ENCODE assay signal across 8 cellular contexts in genomic region chr9:36191290-36191645, GRCh38. TPM values are rescaled to one million over a fixed set of nuclear protein-coding genes. Genes with fewer than 3 reads are reported as not detected.
DNase-seq lines count a peak whose midpoint lies in the region; ATAC-seq lines count a peak whose summit lies in the region.

No MANE protein-coding gene starts in this region.

- POLR2A ChIA-PET in activated CD4-positive, alpha-beta T cell treated with anti-CD3 and anti-CD28 coated beads, Interleukin-2, amount 10 ng/mL, durations not matched to agents 7 days and 5 days (lab: Charles Lee), result interaction anchor here (1.0 kb wide), 1 partner anchor 377 kb away, joined by 3 read pairs; no protein-coding TSS in a partner anchor
- POLR2A ChIA-PET in naive thymus-derived CD4-positive, alpha-beta T cell (lab: Charles Lee), result interaction anchor here (0.5 to 5.7 kb wide), 8 partner anchors 8 to 300 kb away, joined by 3 to 30 read pairs (median 4); partner anchors contain the start of gene GNE

- intact Hi-C loops in naive thymus-derived CD4-positive, alpha-beta T cell (cut with micrococcal nuclease), result loop anchor here (2.0 to 10.0 kb wide), 9 partner anchors 46 to 1814 kb away; partner anchors contain the start of genes ATOSB (in 1 of the 2), FAM221B (in 1 of the 2), MELK (in 1 of the 2) and MYORG (in 1 of the 2)

- peak; percentile 12 for ATAC-seq in naive thymus-derived CD4-positive, alpha-beta T cell
- no peak for ATAC-seq in HG02938 (IDR thresholded peaks at IDR 0.05; ENCODE audit: unreplicated experiment)

- CTCF ChIA-PET in activated CD4-positive, alpha-beta T cell treated with anti-CD3 and anti-CD28 coated beads, Interleukin-2, amount 10 ng/mL, durations not matched to agents 7 days and 5 days (lab: Charles Lee), result interaction anchor here (0.6 to 3.0 kb wide), 17 partner anchors 8 to 411 kb away, joined by 3 to 24 read pairs (median 5); partner anchors contain the start of gene CCIN
- CTCF ChIA-PET in naive thymus-derived CD4-positive, alpha-beta T cell (lab: Charles Lee), result interaction anchor here (0.5 to 2.6 kb wide), 9 partner anchors 9 to 1483 kb away, joined by 3 to 25 read pairs (median 4); no protein-coding TSS in a partner anchor

- H3K36me3 Mint-ChIP-seq in activated CD4-positive, alpha-beta T cell treated with anti-CD3 and anti-CD28 coated beads, Interleukin-2, amount 10 ng/mL, durations not matched to agents 7 days and 5 days (ENCODE audit: low read depth), result peaks cover 28% of the 10 kb centered on the region
- peaks cover 0 to 18% (median 12%) of the 10 kb centered on the region in 5 donors for H3K36me3 Mint-ChIP-seq in naive thymus-derived CD4-positive, alpha-beta T cell

- no peaks in the 10 kb centered on the region for H3K9me3 Mint-ChIP-seq in activated CD4-positive, alpha-beta T cell treated with anti-CD3 and anti-CD28 coated beads, Interleukin-2, amount 10 ng/mL, durations not matched to agents 7 days and 5 days
- no peaks in the 10 kb centered on the region for H3K9me3 Mint-ChIP-seq in naive thymus-derived CD4-positive, alpha-beta T cell

- peak overlapping the region; percentile 93 for H3K27ac Mint-ChIP-seq in activated CD4-positive, alpha-beta T cell treated with anti-CD3 and anti-CD28 coated beads, Interleukin-2, amount 10 ng/mL, durations not matched to agents 7 days and 5 days
- peak overlapping the region; percentile 80 to 97 (median 91) for H3K27ac Mint-ChIP-seq in naive thymus-derived CD4-positive, alpha-beta T cell

- H3K27me3 Mint-ChIP-seq in activated CD4-positive, alpha-beta T cell treated with anti-CD3 and anti-CD28 coated beads, Interleukin-2, amount 10 ng/mL, durations not matched to agents 7 days and 5 days, result peaks cover 8% of the 10 kb centered on the region
- no peaks in the 10 kb centered on the region for H3K27me3 Mint-ChIP-seq in naive thymus-derived CD4-positive, alpha-beta T cell

- H3K27ac ChIP-seq in HUES64 (ENCODE audit: low read depth, low read length) (peak overlapping the region; percentile 78), subcutaneous abdominal adipose tissue (ENCODE audit: low read depth, low read length) (peak overlapping the region; percentile 93)
- H3K27ac ChIP-seq in naive thymus-derived CD4-positive, alpha-beta T cell (ENCODE audit: low read depth, low read length), result peak overlapping the region; percentile 91

- H3K4me3 ChIP-seq in HUES64 (ENCODE audit: low read length), result peak overlapping the region; percentile 93
- peak overlapping the region; percentile 89 for H3K4me3 ChIP-seq in endocrine pancreas (ENCODE audit: control insufficient read depth, insufficient read depth, low read length)
- H3K4me3 ChIP-seq in naive thymus-derived CD4-positive, alpha-beta T cell (ENCODE audit: low read length), result peak overlapping the region; percentile 98
- peak overlapping the region; percentile 81 to 95 (median 95) for H3K4me3 ChIP-seq in subcutaneous abdominal adipose tissue (ENCODE audit: low read depth in 1 of 5, low read length in 5 of 5)

- peaks cover 55% of the 10 kb centered on the region for H3K4me1 Mint-ChIP-seq in activated CD4-positive, alpha-beta T cell treated with anti-CD3 and anti-CD28 coated beads, Interleukin-2, amount 10 ng/mL, durations not matched to agents 7 days and 5 days
- H3K4me1 Mint-ChIP-seq in naive thymus-derived CD4-positive, alpha-beta T cell, result peaks cover 43 to 58% (median 49%) of the 10 kb centered on the region in 7 donors

- no peaks in the 10 kb centered on the region for H3K9me3 ChIP-seq in HUES64 (ENCODE audit: insufficient read depth, low read depth, low read length)
- no peaks in the 10 kb centered on the region for H3K9me3 ChIP-seq in endocrine pancreas (ENCODE audit: control insufficient read depth, low read length)
- H3K9me3 ChIP-seq in naive thymus-derived CD4-positive, alpha-beta T cell (ENCODE audit: control insufficient read depth in 2 of 3, low read length in 3 of 3), result no peaks in the 10 kb centered on the region
- no peaks in the 10 kb centered on the region for H3K9me3 ChIP-seq in subcutaneous abdominal adipose tissue (ENCODE audit: control insufficient read depth in 5 of 5, low read length in 5 of 5)

- peak overlapping the region; percentile 88 for H3K9ac ChIP-seq in HUES64 (ENCODE audit: low read depth, low read length)
- peak overlapping the region; percentile 95 for H3K9ac ChIP-seq in endocrine pancreas (ENCODE audit: control insufficient read depth, insufficient read depth, low read length)
- H3K9ac ChIP-seq in subcutaneous abdominal adipose tissue (ENCODE audit: low read length in 5 of 5), result peak overlapping the region; percentile 85 to 98 (median 94)

- H3K4me1 ChIP-seq in HUES64 (ENCODE audit: insufficient read depth, low read length), result peaks cover 18% of the 10 kb centered on the region; the same call in 1 of the 2 replicates
- peaks cover 12% of the 10 kb centered on the region for H3K4me1 ChIP-seq in endocrine pancreas (ENCODE audit: control insufficient read depth, insufficient read depth, low read length)
- H3K4me1 ChIP-seq in naive thymus-derived CD4-positive, alpha-beta T cell (ENCODE audit: control insufficient read depth in 2 of 2, insufficient read depth in 2 of 2, low read length in 2 of 2), result peaks cover 25 to 35% of the 10 kb centered on the region in 2 donors
- peaks cover 12 to 48% (median 42%) of the 10 kb centered on the region in 5 donors for H3K4me1 ChIP-seq in subcutaneous abdominal adipose tissue (ENCODE audit: control insufficient read depth in 5 of 5, insufficient read depth in 5 of 5, low read length in 5 of 5)

- H3K36me3 ChIP-seq in HUES64 (ENCODE audit: insufficient read depth, low read length) (peaks cover 21% of the 10 kb centered on the region), endocrine pancreas (ENCODE audit: control insufficient read depth, insufficient read depth, low read length) (no peaks in the 10 kb centered on the region), subcutaneous abdominal adipose tissue (ENCODE audit: control insufficient read depth in 5 of 5, insufficient read depth in 5 of 5, low read length in 5 of 5) (peaks cover 0 to 5% (median 0%) of the 10 kb centered on the region in 5 donors)
- peaks cover 0 to 12% (median 0%) of the 10 kb centered on the region in 3 experiments for H3K36me3 ChIP-seq in naive thymus-derived CD4-positive, alpha-beta T cell (ENCODE audit: control insufficient read depth in 2 of 3, insufficient read depth in 3 of 3, low read length in 3 of 3)

- WGBS in HUES64, result under 1% methylated on average over 18 of the region's 18 CpGs

- peak overlapping the region; percentile 97 for H3K4me3 Mint-ChIP-seq in activated CD4-positive, alpha-beta T cell treated with anti-CD3 and anti-CD28 coated beads, Interleukin-2, amount 10 ng/mL, durations not matched to agents 7 days and 5 days
- H3K4me3 Mint-ChIP-seq in naive thymus-derived CD4-positive, alpha-beta T cell, result peak overlapping the region; percentile 86 to 98 (median 95)

- H3K27me3 ChIP-seq in HUES64 (ENCODE audit: insufficient read depth, low read length) (no peaks in the 10 kb centered on the region), endocrine pancreas (ENCODE audit: control insufficient read depth, insufficient read depth, low read length) (no peaks in the 10 kb centered on the region), subcutaneous abdominal adipose tissue (ENCODE audit: control insufficient read depth in 5 of 5, insufficient read depth in 4 of 5, low read length in 5 of 5) (no peaks in the 10 kb centered on the region)
- no peaks in the 10 kb centered on the region for H3K27me3 ChIP-seq in naive thymus-derived CD4-positive, alpha-beta T cell (ENCODE audit: control insufficient read depth in 2 of 2, insufficient read depth in 2 of 2, low read length in 2 of 2)

- DNase-seq in NCI-H2227 (lab: John Stamatoyannopoulos, UW; ENCODE audit: unreplicated experiment) (peak; percentile 20), NCI-H2227 treated with DMSO at 0.1 percent for 48 hours (lab: John Stamatoyannopoulos, UW) (no peak)
- peak; percentile 58 for DNase-seq in activated CD4-positive, alpha-beta T cell treated with anti-CD3 and anti-CD28 coated beads, Interleukin-2, amount 10 ng/mL, durations not matched to agents 7 days and 5 days
- peak in 7 of 9 donors; percentile 24 to 46 (median 32) for DNase-seq in naive thymus-derived CD4-positive, alpha-beta T cell

RNA-seq across cellular contexts. Expression of gene CLTA, which starts 0.5 kb away (rescaled TPM):
- polyA plus RNA-seq in HUES64 (2013, experiment 1 of 2), result 246 TPM
- polyA plus RNA-seq in HUES64 (2013, experiment 2 of 2), result 242 TPM
- 100 to 1,000 TPM; 156 to 158 TPM for total RNA-seq in activated CD4-positive, alpha-beta T cell treated with anti-CD3 and anti-CD28 coated beads, Interleukin-2, amount 10 ng/mL, durations not matched to agents 7 days and 5 days
- total RNA-seq in naive thymus-derived CD4-positive, alpha-beta T cell, result 100 to 1,000 TPM in 1 of 5 experiments, 10 to 100 TPM in 4; 32.2 to 140 (median 69.5) TPM
- polyA plus RNA-seq in naive thymus-derived CD4-positive, alpha-beta T cell, result 100 to 1,000 TPM in 1 of 2 donors, 10 to 100 TPM in 1; 72.0 to 114 TPM

RNA-seq across cellular contexts. Expression of gene CCIN, which starts 22.1 kb away (rescaled TPM):
- 0.30 TPM for polyA plus RNA-seq in HUES64 (2013, experiment 1 of 2)
- polyA plus RNA-seq in HUES64 (2013, experiment 2 of 2), result not detected
- total RNA-seq in activated CD4-positive, alpha-beta T cell treated with anti-CD3 and anti-CD28 coated beads, Interleukin-2, amount 10 ng/mL, durations not matched to agents 7 days and 5 days, result under 1 TPM in 1 of 2 experiments, not detected in 1; 0.17 TPM
- total RNA-seq in naive thymus-derived CD4-positive, alpha-beta T cell, result 1 to 10 TPM in 1 of 5 experiments, under 1 TPM in 2, not detected in 2; 0.15 to 3.6 (median 0.56) TPM
- under 1 TPM in 1 of 2 donors, not detected in 1; 0.41 TPM for polyA plus RNA-seq in naive thymus-derived CD4-positive, alpha-beta T cell

RNA-seq across cellular contexts. Expression of gene GLIPR2, which starts 54.7 kb away (rescaled TPM):
- polyA plus RNA-seq in HUES64 (2013, experiment 1 of 2), result 13.3 TPM
- 16.5 TPM for polyA plus RNA-seq in HUES64 (2013, experiment 2 of 2)
- 10 to 100 TPM; 53.9 to 58.4 TPM for total RNA-seq in activated CD4-positive, alpha-beta T cell treated with anti-CD3 and anti-CD28 coated beads, Interleukin-2, amount 10 ng/mL, durations not matched to agents 7 days and 5 days
- 10 to 100 TPM in 3 of 5 experiments, 1 to 10 TPM in 2; 7.7 to 74.7 (median 18.6) TPM for total RNA-seq in naive thymus-derived CD4-positive, alpha-beta T cell
- 10 to 100 TPM; 38.8 to 68.6 TPM for polyA plus RNA-seq in naive thymus-derived CD4-positive, alpha-beta T cell
